Comparison of ENCODE assay signal across 9 cellular contexts in genomic region chr3:81554348-81554747, GRCh38.
DNase-seq lines count a peak whose midpoint lies in the region; ATAC-seq and TF ChIP-seq lines count a peak whose summit lies in the region.
"Had no signal": no experiment of that assay in that cellular context is flagged by ENCODE, and none has a peak within 500 bp of the region (broad histone marks: within the 10 kb centered on the region; RNA-seq: fewer than 3 reads in every experiment).

No MANE protein-coding gene starts in this region.

- no peak overlapping the region for H3K27ac Mint-ChIP-seq in activated CD8-positive, alpha-beta memory T cell treated with anti-CD3 and anti-CD28 coated beads, Interleukin-2, amount 10 ng/mL, durations not matched to agents 7 days and 5 days

- H3K27me3 ChIP-seq in ectodermal cell (ENCODE audit: control insufficient read depth, insufficient read depth, low read length, poor library complexity, severe bottlenecking) (no peaks in the 10 kb centered on the region), thoracic aorta (replicated peaks; ENCODE audit: insufficient read depth) (no peaks in the 10 kb centered on the region), Karpas-422 (ENCODE audit: low read length) (no peaks in the 10 kb centered on the region)
- H3K27me3 ChIP-seq: pancreas had no signal

- no peaks in the 10 kb centered on the region for H4K20me1 ChIP-seq in Karpas-422 (ENCODE audit: insufficient read depth, low read depth, low read length)
- no peaks in the 10 kb centered on the region for H4K20me1 ChIP-seq in OCI-LY7 (ENCODE audit: insufficient read depth, low read length)

- CTCF ChIA-PET in activated CD8-positive, alpha-beta memory T cell treated with anti-CD3 and anti-CD28 coated beads, Interleukin-2, amount 10 ng/mL, durations not matched to agents 7 days and 5 days (lab: Charles Lee): no interaction called here
- CTCF ChIA-PET in OCI-LY7 (lab: Charles Lee; ENCODE audit: unreplicated experiment): no interaction called here

- peaks cover 2% of the 10 kb centered on the region for H3K9me3 Mint-ChIP-seq in activated CD8-positive, alpha-beta memory T cell treated with anti-CD3 and anti-CD28 coated beads, Interleukin-2, amount 10 ng/mL, durations not matched to agents 7 days and 5 days (ENCODE audit: low read depth)

- H3K36me3 Mint-ChIP-seq in activated CD8-positive, alpha-beta memory T cell treated with anti-CD3 and anti-CD28 coated beads, Interleukin-2, amount 10 ng/mL, durations not matched to agents 7 days and 5 days: peaks cover 12% of the 10 kb centered on the region

- H3K36me3 ChIP-seq in ectodermal cell (ENCODE audit: control insufficient read depth, insufficient read depth, low read length) (no peaks in the 10 kb centered on the region), thoracic aorta (no peaks in the 10 kb centered on the region), Karpas-422 (ENCODE audit: insufficient read depth, low read length) (peaks cover 13% of the 10 kb centered on the region), OCI-LY7 (ENCODE audit: insufficient read depth, low read length) (no peaks in the 10 kb centered on the region)
- H3K36me3 ChIP-seq: pancreas had no signal

- no peak for DNase-seq in activated CD8-positive, alpha-beta memory T cell treated with anti-CD3 and anti-CD28 coated beads, Interleukin-2, amount 10 ng/mL, durations not matched to agents 7 days and 5 days
- no peak for DNase-seq in activated CD8-positive, alpha-beta memory T cell treated with anti-CD3 and anti-CD28 coated beads for 24 hours
- DNase-seq in thoracic aorta (ENCODE audit: low spot score) (no peak), Karpas-422 (no peak), OCI-LY7 (ENCODE audit: low spot score) (no peak), NCI-H1930 (lab: John Stamatoyannopoulos, UW) (no peak)
- DNase-seq: pancreas had no signal

- no TSS peak for BruUV-seq in OCI-LY7 (replicated peaks; lab: Mats Ljungman, UMichigan)

- ATAC-seq in activated CD8-positive, alpha-beta memory T cell treated with anti-CD3 and anti-CD28 coated beads, Interleukin-2, amount 10 ng/mL, durations not matched to agents 7 days and 5 days: peak; percentile 45
- ATAC-seq in HG03521 (IDR thresholded peaks at IDR 0.05; ENCODE audit: unreplicated experiment) (peak; percentile 64), thoracic aorta (ENCODE audit: insufficient number of reproducible peaks, low FRiP score, low read depth) (no peak)

- TF ChIP-seq CTCF in thoracic aorta (IDR thresholded peaks at IDR 0.05) (no peak), OCI-LY7 (conservative IDR thresholded peaks at IDR 0.05; ENCODE audit: low read length) (no peak)

- H2AFZ ChIP-seq in Karpas-422 (ENCODE audit: low read length) (no peak overlapping the region), OCI-LY7 (ENCODE audit: low read length) (no peak overlapping the region)

- H3K9me2 ChIP-seq in Karpas-422 (replicated peaks; ENCODE audit: insufficient read depth, low read length) (no peaks in the 10 kb centered on the region), OCI-LY7 (ENCODE audit: insufficient read depth, low read length) (no peaks in the 10 kb centered on the region)

- H3K4me1 ChIP-seq in ectodermal cell (ENCODE audit: control insufficient read depth, insufficient read depth, low read length) (no peaks in the 10 kb centered on the region), thoracic aorta (ENCODE audit: control insufficient read depth in 1 of 2, low read depth in 2 of 2) (peaks cover 2 to 53% of the 10 kb centered on the region in 2 donors), Karpas-422 (ENCODE audit: low read length) (no peaks in the 10 kb centered on the region), OCI-LY7 (ENCODE audit: insufficient read depth, low read length, poor library complexity, severe bottlenecking) (no peaks in the 10 kb centered on the region)
- H3K4me1 ChIP-seq: pancreas had no signal

- H3K4me2 ChIP-seq in Karpas-422 (ENCODE audit: low read depth, low read length, poor library complexity, severe bottlenecking) (no peak overlapping the region), OCI-LY7 (ENCODE audit: low read length) (no peak overlapping the region)

- POLR2A ChIA-PET in OCI-LY7 (lab: Charles Lee): no interaction called here

- no peak overlapping the region for H3K9ac ChIP-seq in Karpas-422 (ENCODE audit: low read length)

- peaks cover 10% of the 10 kb centered on the region for H3K4me1 Mint-ChIP-seq in activated CD8-positive, alpha-beta memory T cell treated with anti-CD3 and anti-CD28 coated beads, Interleukin-2, amount 10 ng/mL, durations not matched to agents 7 days and 5 days

- peak overlapping the region; percentile 52 for H3K27ac ChIP-seq in ectodermal cell (ENCODE audit: insufficient read depth, low read depth, low read length, poor library complexity, severe bottlenecking)
- H3K27ac ChIP-seq in thoracic aorta: peak overlapping the region; percentile 59 to 67
- no peak overlapping the region for H3K27ac ChIP-seq in Karpas-422 (ENCODE audit: low read length)
- no peak overlapping the region for H3K27ac ChIP-seq in OCI-LY7 (ENCODE audit: low read depth, low read length, poor library complexity, severe bottlenecking)
- H3K27ac ChIP-seq: pancreas had no signal

- H3K4me3 Mint-ChIP-seq in activated CD8-positive, alpha-beta memory T cell treated with anti-CD3 and anti-CD28 coated beads, Interleukin-2, amount 10 ng/mL, durations not matched to agents 7 days and 5 days: no peak overlapping the region

- 85 to 90% methylated on average over 1 of the region's 1 CpG for WGBS in ectodermal cell, 2 experiments

- no peaks in the 10 kb centered on the region for H3K27me3 Mint-ChIP-seq in activated CD8-positive, alpha-beta memory T cell treated with anti-CD3 and anti-CD28 coated beads, Interleukin-2, amount 10 ng/mL, durations not matched to agents 7 days and 5 days

- H3K79me2 ChIP-seq in Karpas-422 (ENCODE audit: low read length): no peaks in the 10 kb centered on the region
- no peaks in the 10 kb centered on the region for H3K79me2 ChIP-seq in OCI-LY7 (ENCODE audit: insufficient read depth, low read depth, low read length)

- H3K4me3 ChIP-seq in ectodermal cell (ENCODE audit: insufficient read depth, low read depth, low read length) (no peak overlapping the region), thoracic aorta (peak overlapping the region; percentile 17), Karpas-422 (ENCODE audit: low read length) (no peak overlapping the region), OCI-LY7 (ENCODE audit: low read depth, low read length, poor library complexity, severe bottlenecking) (no peak overlapping the region)
- H3K4me3 ChIP-seq: pancreas had no signal

- intact Hi-C loops in OCI-LY7 (cut with micrococcal nuclease; ENCODE audit: unreplicated experiment): no loop called here

- H3K9me3 ChIP-seq in ectodermal cell (ENCODE audit: control insufficient read depth, low read length) (no peaks in the 10 kb centered on the region), thoracic aorta (no peaks in the 10 kb centered on the region), Karpas-422 (ENCODE audit: low read length) (no peaks in the 10 kb centered on the region), OCI-LY7 (ENCODE audit: low read length) (0 out of 2 replicates have a peak, but pooled peaks cover 3% of the 10 kb centered on the region)
- H3K9me3 ChIP-seq: pancreas had no signal

Comparison
In these comparisons a context has a peak if more than half of its experiments do, and no peak if none do; other contexts are left out.
1. H3K27ac ChIP-seq: peak in ectodermal cell (single experiment) and thoracic aorta (2 of 2); none in Karpas-422 (single experiment) and OCI-LY7 (single experiment).